Comparison of ENCODE assay signal across 9 cellular contexts in the genomic region with DNA sequence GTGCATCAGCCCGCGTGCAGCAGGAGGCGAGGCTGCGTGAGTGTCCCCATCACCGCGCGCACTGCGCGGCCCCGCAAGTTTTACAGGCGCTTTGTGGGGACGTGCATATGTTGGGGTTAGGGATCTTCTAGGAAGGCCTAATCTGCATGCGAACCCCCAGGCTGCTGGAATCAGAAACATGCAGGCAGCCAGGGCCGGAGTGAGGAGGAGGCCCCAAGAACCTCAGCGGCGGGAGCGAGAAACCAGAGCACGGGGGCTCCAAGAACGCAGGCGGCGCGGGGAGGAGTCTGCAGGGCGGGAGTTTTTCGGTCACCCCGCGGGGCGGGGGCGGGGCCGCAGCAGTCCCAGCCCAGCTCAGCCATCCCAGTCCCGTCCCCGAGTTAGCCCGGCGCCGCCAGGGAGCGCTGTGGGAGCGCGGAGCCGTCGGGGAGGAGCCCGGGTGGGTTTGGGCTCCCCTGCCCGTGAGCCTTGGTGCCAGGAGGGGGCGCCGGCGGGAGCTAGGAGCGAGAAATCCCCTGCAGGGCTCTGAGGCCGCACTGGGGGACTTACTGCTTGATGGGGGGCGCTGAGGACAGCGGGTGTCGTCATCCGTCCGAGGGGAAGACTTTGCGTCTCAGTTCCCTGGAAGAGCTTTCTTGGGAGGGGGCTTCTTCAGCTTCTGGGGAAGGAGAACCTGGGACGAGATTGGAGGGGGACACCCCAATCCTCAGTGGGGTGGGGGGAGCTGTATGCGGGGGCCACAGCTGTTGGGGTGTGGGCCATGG. TPM values are rescaled to one million over a fixed set of nuclear protein-coding genes. Genes with fewer than 3 reads are reported as not detected.
A peak's percentile ranks its signal among the peaks of the same experiment; 100 is the strongest.
DNase-seq lines count a peak whose midpoint lies in the region; ATAC-seq, FAIRE-seq and TF ChIP-seq lines count a peak whose summit lies in the region.
"Had no signal": no experiment of that assay in that cellular context is flagged by ENCODE, and none has a peak within 500 bp of the region (broad histone marks: within the 10 kb centered on the region; RNA-seq: fewer than 3 reads in every experiment).

No MANE protein-coding gene starts in this region.

- H3F3A ChIP-seq in GM23248 (ENCODE audit: insufficient read depth) = no peaks in the 10 kb centered on the region

- H3K9me3 Mint-ChIP-seq in glutamatergic neuron (ENCODE audit: unreplicated experiment) = peaks cover 2% of the 10 kb centered on the region

- H4K20me1 ChIP-seq in GM23248 (ENCODE audit: insufficient read depth) = no peaks in the 10 kb centered on the region

- H3K4me2 ChIP-seq in GM23248 (ENCODE audit: unreplicated experiment) = peak overlapping the region; percentile 85

- no peaks in the 10 kb centered on the region for H3K9me2 ChIP-seq in GM23248 (ENCODE audit: insufficient read depth)

- peak overlapping the region; percentile 66 for H3K4me3 ChIP-seq in GM23248
- H3K4me3 ChIP-seq in upper lobe of left lung = peak overlapping the region; percentile 10 to 47 (median 42)

- WGBS in GM23248 (ENCODE audit: low coverage in 1 of 2, low lambda C conversion rate in 2 of 2, missing lambda C conversion rate in 2 of 2), 2 experiments = 6 to 9% methylated on average over 41 to 45 of the region's 54 CpGs
- WGBS in upper lobe of left lung, 2 donors = 2 to 5% methylated on average over 24 to 40 of the region's 54 CpGs

- H3K4me1 ChIP-seq in GM23248 (ENCODE audit: insufficient read depth) (no peaks in the 10 kb centered on the region), upper lobe of left lung (peaks cover 17 to 36% (median 19%) of the 10 kb centered on the region in 4 donors)

- peak overlapping the region; percentile 42 for H3K4me3 Mint-ChIP-seq in glutamatergic neuron (ENCODE audit: unreplicated experiment)

- H3K9me3 ChIP-seq in GM23248 (ENCODE audit: low read depth) (no peaks in the 10 kb centered on the region), upper lobe of left lung (no peaks in the 10 kb centered on the region)

- FAIRE-seq in D721Med (lab: Jason Lieb, UNC) = no peak

- peak overlapping the region; percentile 80 for H2AFZ ChIP-seq in GM23248

- H3K4me1 Mint-ChIP-seq in glutamatergic neuron (ENCODE audit: low read depth, unreplicated experiment) = peaks cover 7% of the 10 kb centered on the region

- intact Hi-C loops in posterior vena cava (cut with DNase I) = loop anchor here in 1 of 2 donors (2.0 kb wide), 1 partner anchor 89 kb away; no protein-coding TSS in a partner anchor

- TF ChIP-seq CTCF in D721Med (IDR thresholded peaks at IDR 0.05; ENCODE audit: insufficient read depth, missing control alignments) = peak; percentile 96
- peak; percentile 90 for TF ChIP-seq CTCF in glutamatergic neuron (IDR thresholded peaks at IDR 0.05; ENCODE audit: partially characterized antibody, unreplicated experiment)
- TF ChIP-seq CTCF in upper lobe of left lung (IDR thresholded peaks at IDR 0.05) = peak; percentile 85 to 98 (median 94)

- H3K27ac ChIP-seq in GM23248 (no peak overlapping the region), upper lobe of left lung (no peak overlapping the region)

- no peak for TF ChIP-seq POLR2A in upper lobe of left lung (IDR thresholded peaks at IDR 0.05)

- H3K79me2 ChIP-seq in GM23248 (ENCODE audit: insufficient read depth) = no peaks in the 10 kb centered on the region

- H3K27me3 Mint-ChIP-seq in glutamatergic neuron (ENCODE audit: unreplicated experiment) = peaks cover 20% of the 10 kb centered on the region

- 0 out of 2 replicates have a peak overlapping the region, but pooled peaks have one; percentile 36 for H3K9ac ChIP-seq in GM23248

- peak; percentile 95 to 96 for ATAC-seq in upper lobe of left lung (ENCODE audit: low FRiP score in 2 of 2)

- no peaks in the 10 kb centered on the region for H3K36me3 Mint-ChIP-seq in glutamatergic neuron (ENCODE audit: unreplicated experiment)

- in situ Hi-C loops in GM23248 (cut with MboI) = loop anchor here (5.0 kb wide), 1 partner anchor 88 kb away; no protein-coding TSS in a partner anchor

- H3K27me3 ChIP-seq in GM23248 (replicated peaks; ENCODE audit: insufficient read depth) = peaks cover 15% of the 10 kb centered on the region
- H3K27me3 ChIP-seq in upper lobe of left lung = peaks cover 0 to 29% (median 13%) of the 10 kb centered on the region in 4 donors

- H3K36me3 ChIP-seq in GM23248 (ENCODE audit: low read depth) (no peaks in the 10 kb centered on the region), upper lobe of left lung (no peaks in the 10 kb centered on the region)

- TF ChIP-seq EP300 in upper lobe of left lung (IDR thresholded peaks at IDR 0.05) = no peak

- H3K27ac Mint-ChIP-seq in glutamatergic neuron (ENCODE audit: unreplicated experiment) = no peak overlapping the region

- DNase-seq in D721Med (ENCODE audit: insufficient read length, low spot score) (peak; percentile 87), GM23248 (peak; percentile 89), NAMALWA (ENCODE audit: low spot score) (peak; percentile 96), SK-N-DZ (ENCODE audit: low spot score) (peak; percentile 87), glutamatergic neuron (peak; percentile 98), posterior vena cava (ENCODE audit: low spot score) (peak; percentile 94), upper lobe of left lung (peak; percentile 91 to 99)
- peak; percentile 93 for DNase-seq in activated naive CD4-positive, alpha-beta T cell treated with Interleukin-2 at 50 U/mL for 16 hours

RNA-seq across cellular contexts. Expression of a gene that starts 0.9 kb away (rescaled TPM):
- not detected in 2 replicates for total RNA-seq in GM23248 (2014; rRNA removed; shearing (Covaris generic))
- not detected in 2 replicates for polyA plus RNA-seq in GM23248 (2016; fragmentation: Nextera tagmentation; extraction: Ambion mirVana)
- 1.0 and 1.3 TPM in 2 replicates for polyA plus RNA-seq in SK-N-DZ (2014; cell fraction: cytosol; rRNA removed)
- 0.75 TPM in 1 of 2 replicates, not detected in the other for polyA plus RNA-seq in SK-N-DZ (2014; cell fraction: nucleus; rRNA removed)
- total RNA-seq in glutamatergic neuron (ENCODE audit: unreplicated experiment) (1.2 TPM), posterior vena cava (under 1 TPM in 1 of 2 donors, not detected in 1; 0.52 TPM), upper lobe of left lung (10 to 100 TPM in 1 of 6 donors, 1 to 10 TPM in 4, under 1 TPM in 1; 0.77 to 13.3 (median 4.5) TPM)

RNA-seq across cellular contexts. Expression of a gene that starts 13.0 kb away (rescaled TPM):
- 18.6 and 18.8 TPM in 2 replicates for total RNA-seq in GM23248 (2014; rRNA removed; shearing (Covaris generic))
- 15.6 and 17.1 TPM in 2 replicates for polyA plus RNA-seq in GM23248 (2016; fragmentation: Nextera tagmentation; extraction: Ambion mirVana)
- 36.9 and 37.9 TPM in 2 replicates for polyA plus RNA-seq in SK-N-DZ (2014; cell fraction: cytosol; rRNA removed)
- polyA plus RNA-seq in SK-N-DZ (2014; cell fraction: nucleus; rRNA removed) = 121 and 189 TPM in 2 replicates
- 22.4 TPM for total RNA-seq in glutamatergic neuron (ENCODE audit: unreplicated experiment)
- total RNA-seq in posterior vena cava = 10 to 100 TPM; 19.1 to 27.6 TPM
- 10 to 100 TPM; 31.4 to 88.0 (median 43.1) TPM for total RNA-seq in upper lobe of left lung

RNA-seq across cellular contexts. Expression of a gene that starts 19.4 kb away (rescaled TPM):
- 0.25 TPM in 1 of 2 replicates, not detected in the other for total RNA-seq in GM23248 (2014; rRNA removed; shearing (Covaris generic))
- 0.14 and 0.19 TPM in 2 replicates for polyA plus RNA-seq in GM23248 (2016; fragmentation: Nextera tagmentation; extraction: Ambion mirVana)
- 0.68 and 1.7 TPM in 2 replicates for polyA plus RNA-seq in SK-N-DZ (2014; cell fraction: cytosol; rRNA removed)
- 14.1 and 19.8 TPM in 2 replicates for polyA plus RNA-seq in SK-N-DZ (2014; cell fraction: nucleus; rRNA removed)
- total RNA-seq in glutamatergic neuron (ENCODE audit: unreplicated experiment) (3.1 TPM), posterior vena cava (1 to 10 TPM in 1 of 2 donors, under 1 TPM in 1; 1.00 to 2.2 TPM), upper lobe of left lung (1 to 10 TPM; 1.8 to 4.4 (median 3.4) TPM)

RNA-seq across cellular contexts. Expression of a gene that starts 35.6 kb away (rescaled TPM):
- not detected in 2 replicates for total RNA-seq in GM23248 (2014; rRNA removed; shearing (Covaris generic))
- not detected in 2 replicates for polyA plus RNA-seq in GM23248 (2016; fragmentation: Nextera tagmentation; extraction: Ambion mirVana)
- 1.1 TPM in 1 of 2 replicates, not detected in the other for polyA plus RNA-seq in SK-N-DZ (2014; cell fraction: cytosol; rRNA removed)
- not detected in 2 replicates for polyA plus RNA-seq in SK-N-DZ (2014; cell fraction: nucleus; rRNA removed)
- total RNA-seq in glutamatergic neuron (ENCODE audit: unreplicated experiment) = not detected
- not detected for total RNA-seq in posterior vena cava
- total RNA-seq in upper lobe of left lung = 1 to 10 TPM in 2 of 6 donors, under 1 TPM in 4; 0.30 to 3.6 (median 0.82) TPM
- total RNA-seq: mononuclear cell had no signal

RNA-seq across cellular contexts. Expression of a gene that starts 47.3 kb away (rescaled TPM):
- total RNA-seq in GM23248 (2014; rRNA removed; shearing (Covaris generic)) = not detected in 2 replicates
- polyA plus RNA-seq in GM23248 (2016; fragmentation: Nextera tagmentation; extraction: Ambion mirVana) = not detected in 2 replicates
- polyA plus RNA-seq in SK-N-DZ (2014; cell fraction: cytosol; rRNA removed) = not detected in 2 replicates
- polyA plus RNA-seq in SK-N-DZ (2014; cell fraction: nucleus; rRNA removed) = not detected in 2 replicates
- total RNA-seq in glutamatergic neuron (ENCODE audit: unreplicated experiment) (not detected), posterior vena cava (not detected), upper lobe of left lung (10 to 100 TPM in 4 of 6 donors, 1 to 10 TPM in 2; 4.2 to 19.5 (median 12.7) TPM)
